ENCODE assay signal across 1 cellular context in genomic region chr12:3593906-3594305, GRCh38.
TF ChIP-seq lines count a peak whose summit lies in the region.

No MANE protein-coding gene starts in this region.

TF ChIP-seq in IMR-90, 13 proteins besides CTCF, POLR2A, EP300 and RAD21 (continued from another document):
- TF ChIP-seq ELK1 (IDR thresholded peaks at IDR 0.05; ENCODE audit: borderline replicate concordance, low read depth, low read length) (no peak), BHLHE40 (IDR thresholded peaks at IDR 0.05; ENCODE audit: low read depth, low read length) (no peak), RCOR1 (IDR thresholded peaks at IDR 0.05; ENCODE audit: insufficient replicate concordance, low read length) (no peak), FOS (IDR thresholded peaks at IDR 0.05; ENCODE audit: low read depth, low read length) (no peak), RFX5 (IDR thresholded peaks at IDR 0.05; ENCODE audit: low read depth, low read length) (no peak), MAZ (IDR thresholded peaks at IDR 0.05; ENCODE audit: borderline replicate concordance, low read depth, low read length) (no peak)
